In the genomic region with DNA sequence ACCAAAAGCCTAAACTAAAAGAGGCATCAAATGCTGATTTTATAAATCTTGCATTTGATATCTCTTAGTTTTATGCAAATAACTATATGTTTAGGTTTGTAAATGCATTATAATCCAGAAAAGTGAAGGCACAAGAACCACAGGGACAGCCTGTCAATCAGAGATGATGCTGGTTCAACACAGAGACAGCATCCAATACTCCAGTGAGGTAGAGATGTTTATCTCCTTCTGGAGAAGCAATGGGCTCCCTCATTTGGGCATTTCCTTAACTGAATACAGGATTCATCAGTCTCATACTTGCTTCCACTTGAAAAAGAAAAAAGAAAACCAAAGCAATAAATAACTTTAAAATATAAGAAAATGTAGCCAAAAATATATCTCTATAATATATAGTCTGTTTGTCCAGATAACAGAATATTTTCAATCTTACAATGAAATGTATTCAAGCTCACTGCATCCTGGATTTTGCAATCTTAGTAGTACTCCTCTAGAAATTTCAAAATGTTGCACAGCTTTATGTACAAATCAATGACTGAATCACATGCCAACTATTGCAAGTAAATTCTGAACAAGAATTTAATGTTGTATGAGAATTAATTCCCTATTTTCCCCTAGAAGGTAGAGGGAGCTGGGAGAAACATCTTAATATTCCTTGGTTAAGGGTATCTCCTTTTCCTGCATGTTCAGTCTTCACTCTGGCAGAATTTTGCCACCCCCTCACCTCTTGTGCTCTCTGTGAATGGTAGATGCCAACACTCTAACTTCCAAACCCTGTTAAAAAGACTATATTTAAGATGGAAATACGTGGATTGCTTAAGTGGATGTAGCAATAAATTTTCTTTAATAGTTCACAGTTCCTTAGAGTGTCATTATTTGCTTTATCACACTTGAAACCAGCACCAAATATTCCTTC, we compare ENCODE assay signal across 3 cellular contexts.
TF ChIP-seq lines count a peak whose summit lies in the region.

No MANE protein-coding gene starts in this region.

TF ChIP-seq in SK-N-SH treated with all-trans-retinoic acid at 6 μM for 48 hours, 23 proteins besides CTCF, POLR2A, EP300 and RAD21 (continues in another document):
- TF ChIP-seq RARB (CRISPR knock-in tag; IDR thresholded peaks at IDR 0.05) (no peak), ZC3H10 (CRISPR knock-in tag; IDR thresholded peaks at IDR 0.05) (no peak), GLIS3 (CRISPR knock-in tag; IDR thresholded peaks at IDR 0.05) (no peak), ZNF8 (CRISPR knock-in tag; IDR thresholded peaks at IDR 0.05) (no peak), OSR1 (CRISPR knock-in tag; IDR thresholded peaks at IDR 0.05) (no peak), ZNF565 (CRISPR knock-in tag; conservative IDR thresholded peaks at IDR 0.05; ENCODE audit: low read depth) (no peak), SNAI2 (CRISPR knock-in tag; IDR thresholded peaks at IDR 0.05) (no peak), ISL1 (CRISPR knock-in tag; IDR thresholded peaks at IDR 0.05) (no peak), TCF4 (CRISPR knock-in tag; IDR thresholded peaks at IDR 0.05; ENCODE audit: borderline replicate concordance) (no peak)
- TF ChIP-seq, protein P1, sequence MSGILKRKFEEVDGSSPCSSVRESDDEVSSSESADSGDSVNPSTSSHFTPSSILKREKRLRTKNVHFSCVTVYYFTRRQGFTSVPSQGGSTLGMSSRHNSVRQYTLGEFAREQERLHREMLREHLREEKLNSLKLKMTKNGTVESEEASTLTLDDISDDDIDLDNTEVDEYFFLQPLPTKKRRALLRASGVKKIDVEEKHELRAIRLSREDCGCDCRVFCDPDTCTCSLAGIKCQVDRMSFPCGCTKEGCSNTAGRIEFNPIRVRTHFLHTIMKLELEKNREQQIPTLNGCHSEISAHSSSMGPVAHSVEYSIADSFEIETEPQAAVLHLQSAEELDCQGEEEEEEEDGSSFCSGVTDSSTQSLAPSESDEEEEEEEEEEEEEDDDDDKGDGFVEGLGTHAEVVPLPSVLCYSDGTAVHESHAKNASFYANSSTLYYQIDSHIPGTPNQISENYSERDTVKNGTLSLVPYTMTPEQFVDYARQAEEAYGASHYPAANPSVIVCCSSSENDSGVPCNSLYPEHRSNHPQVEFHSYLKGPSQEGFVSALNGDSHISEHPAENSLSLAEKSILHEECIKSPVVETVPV (CRISPR knock-in tag; IDR thresholded peaks at IDR 0.05), result no peak
- TF ChIP-seq, protein P2, sequence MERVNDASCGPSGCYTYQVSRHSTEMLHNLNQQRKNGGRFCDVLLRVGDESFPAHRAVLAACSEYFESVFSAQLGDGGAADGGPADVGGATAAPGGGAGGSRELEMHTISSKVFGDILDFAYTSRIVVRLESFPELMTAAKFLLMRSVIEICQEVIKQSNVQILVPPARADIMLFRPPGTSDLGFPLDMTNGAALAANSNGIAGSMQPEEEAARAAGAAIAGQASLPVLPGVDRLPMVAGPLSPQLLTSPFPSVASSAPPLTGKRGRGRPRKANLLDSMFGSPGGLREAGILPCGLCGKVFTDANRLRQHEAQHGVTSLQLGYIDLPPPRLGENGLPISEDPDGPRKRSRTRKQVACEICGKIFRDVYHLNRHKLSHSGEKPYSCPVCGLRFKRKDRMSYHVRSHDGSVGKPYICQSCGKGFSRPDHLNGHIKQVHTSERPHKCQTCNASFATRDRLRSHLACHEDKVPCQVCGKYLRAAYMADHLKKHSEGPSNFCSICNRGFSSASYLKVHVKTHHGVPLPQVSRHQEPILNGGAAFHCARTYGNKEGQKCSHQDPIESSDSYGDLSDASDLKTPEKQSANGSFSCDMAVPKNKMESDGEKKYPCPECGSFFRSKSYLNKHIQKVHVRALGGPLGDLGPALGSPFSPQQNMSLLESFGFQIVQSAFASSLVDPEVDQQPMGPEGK (CRISPR knock-in tag; IDR thresholded peaks at IDR 0.05; ENCODE audit: borderline replicate concordance), result no peak

TF ChIP-seq in SK-N-SH, 30 proteins besides CTCF, POLR2A, EP300 and RAD21:
- TF ChIP-seq TEAD4 (IDR thresholded peaks at IDR 0.05; ENCODE audit: borderline replicate concordance, insufficient read depth) (no peak), NRF1 (IDR thresholded peaks at IDR 0.05; ENCODE audit: low read depth, low read length) (no peak), SMC3 (IDR thresholded peaks at IDR 0.05; ENCODE audit: low read depth, low read length) (no peak), SIN3A (IDR thresholded peaks at IDR 0.05; ENCODE audit: borderline replicate concordance, low read depth, low read length) (no peak), CHD2 (IDR thresholded peaks at IDR 0.05; ENCODE audit: low read length, partially characterized antibody) (no peak), NFIC (IDR thresholded peaks at IDR 0.05; ENCODE audit: borderline replicate concordance) (no peak), ZBTB33 (IDR thresholded peaks at IDR 0.05; ENCODE audit: borderline replicate concordance, low read depth) (no peak), MXI1 (IDR thresholded peaks at IDR 0.05; ENCODE audit: low read depth, low read length) (no peak), GABPA (IDR thresholded peaks at IDR 0.05; ENCODE audit: low read depth) (no peak), ELF1 (IDR thresholded peaks at IDR 0.05) (no peak), TAF1 (IDR thresholded peaks at IDR 0.05; ENCODE audit: borderline replicate concordance, low read depth, low read length) (no peak), PBX3 (IDR thresholded peaks at IDR 0.05) (no peak), FOXM1 (IDR thresholded peaks at IDR 0.05; ENCODE audit: low read depth) (no peak), YY1 (IDR thresholded peaks at IDR 0.05; ENCODE audit: low read depth) (no peak)
- TF ChIP-seq, protein P3, sequence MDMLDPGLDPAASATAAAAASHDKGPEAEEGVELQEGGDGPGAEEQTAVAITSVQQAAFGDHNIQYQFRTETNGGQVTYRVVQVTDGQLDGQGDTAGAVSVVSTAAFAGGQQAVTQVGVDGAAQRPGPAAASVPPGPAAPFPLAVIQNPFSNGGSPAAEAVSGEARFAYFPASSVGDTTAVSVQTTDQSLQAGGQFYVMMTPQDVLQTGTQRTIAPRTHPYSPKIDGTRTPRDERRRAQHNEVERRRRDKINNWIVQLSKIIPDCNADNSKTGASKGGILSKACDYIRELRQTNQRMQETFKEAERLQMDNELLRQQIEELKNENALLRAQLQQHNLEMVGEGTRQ (IDR thresholded peaks at IDR 0.05; ENCODE audit: borderline replicate concordance, low read depth, low read length), result no peak

TF ChIP-seq in HepG2, 621 proteins besides CTCF, POLR2A, EP300 and RAD21:
- TF ChIP-seq, protein P4, sequence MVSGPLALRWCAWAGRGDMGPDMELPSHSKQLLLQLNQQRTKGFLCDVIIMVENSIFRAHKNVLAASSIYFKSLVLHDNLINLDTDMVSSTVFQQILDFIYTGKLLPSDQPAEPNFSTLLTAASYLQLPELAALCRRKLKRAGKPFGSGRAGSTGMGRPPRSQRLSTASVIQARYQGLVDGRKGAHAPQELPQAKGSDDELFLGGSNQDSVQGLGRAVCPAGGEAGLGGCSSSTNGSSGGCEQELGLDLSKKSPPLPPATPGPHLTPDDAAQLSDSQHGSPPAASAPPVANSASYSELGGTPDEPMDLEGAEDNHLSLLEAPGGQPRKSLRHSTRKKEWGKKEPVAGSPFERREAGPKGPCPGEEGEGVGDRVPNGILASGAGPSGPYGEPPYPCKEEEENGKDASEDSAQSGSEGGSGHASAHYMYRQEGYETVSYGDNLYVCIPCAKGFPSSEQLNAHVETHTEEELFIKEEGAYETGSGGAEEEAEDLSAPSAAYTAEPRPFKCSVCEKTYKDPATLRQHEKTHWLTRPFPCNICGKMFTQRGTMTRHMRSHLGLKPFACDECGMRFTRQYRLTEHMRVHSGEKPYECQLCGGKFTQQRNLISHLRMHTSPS (CRISPR knock-in tag; IDR thresholded peaks at IDR 0.05; ENCODE audit: low read depth), result no peak
- TF ChIP-seq ARNT (IDR thresholded peaks at IDR 0.05) (no peak), ZNF234 (CRISPR knock-in tag; conservative IDR thresholded peaks at IDR 0.05) (no peak), ZNF792 (CRISPR knock-in tag; IDR thresholded peaks at IDR 0.05) (no peak), PHF5A (CRISPR knock-in tag; IDR thresholded peaks at IDR 0.05; ENCODE audit: low read depth, unreplicated experiment) (no peak), ZNF563 (CRISPR knock-in tag; IDR thresholded peaks at IDR 0.05) (no peak), SIX1 (CRISPR knock-in tag; IDR thresholded peaks at IDR 0.05; ENCODE audit: borderline replicate concordance) (no peak), ZSCAN22 (CRISPR knock-in tag; IDR thresholded peaks at IDR 0.05) (no peak), MTF1 (CRISPR knock-in tag; IDR thresholded peaks at IDR 0.05) (no peak), IRF2 (CRISPR knock-in tag; IDR thresholded peaks at IDR 0.05) (no peak), DMTF1 (CRISPR knock-in tag; IDR thresholded peaks at IDR 0.05) (no peak), HOXA3 (CRISPR knock-in tag; IDR thresholded peaks at IDR 0.05) (no peak)
- TF ChIP-seq, protein P5, sequence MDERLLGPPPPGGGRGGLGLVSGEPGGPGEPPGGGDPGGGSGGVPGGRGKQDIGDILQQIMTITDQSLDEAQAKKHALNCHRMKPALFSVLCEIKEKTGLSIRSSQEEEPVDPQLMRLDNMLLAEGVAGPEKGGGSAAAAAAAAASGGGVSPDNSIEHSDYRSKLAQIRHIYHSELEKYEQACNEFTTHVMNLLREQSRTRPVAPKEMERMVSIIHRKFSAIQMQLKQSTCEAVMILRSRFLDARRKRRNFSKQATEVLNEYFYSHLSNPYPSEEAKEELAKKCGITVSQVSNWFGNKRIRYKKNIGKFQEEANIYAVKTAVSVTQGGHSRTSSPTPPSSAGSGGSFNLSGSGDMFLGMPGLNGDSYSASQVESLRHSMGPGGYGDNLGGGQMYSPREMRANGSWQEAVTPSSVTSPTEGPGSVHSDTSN (CRISPR knock-in tag; IDR thresholded peaks at IDR 0.05), result no peak
- TF ChIP-seq, protein P6, sequence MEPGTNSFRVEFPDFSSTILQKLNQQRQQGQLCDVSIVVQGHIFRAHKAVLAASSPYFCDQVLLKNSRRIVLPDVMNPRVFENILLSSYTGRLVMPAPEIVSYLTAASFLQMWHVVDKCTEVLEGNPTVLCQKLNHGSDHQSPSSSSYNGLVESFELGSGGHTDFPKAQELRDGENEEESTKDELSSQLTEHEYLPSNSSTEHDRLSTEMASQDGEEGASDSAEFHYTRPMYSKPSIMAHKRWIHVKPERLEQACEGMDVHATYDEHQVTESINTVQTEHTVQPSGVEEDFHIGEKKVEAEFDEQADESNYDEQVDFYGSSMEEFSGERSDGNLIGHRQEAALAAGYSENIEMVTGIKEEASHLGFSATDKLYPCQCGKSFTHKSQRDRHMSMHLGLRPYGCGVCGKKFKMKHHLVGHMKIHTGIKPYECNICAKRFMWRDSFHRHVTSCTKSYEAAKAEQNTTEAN (CRISPR knock-in tag; conservative IDR thresholded peaks at IDR 0.05), result no peak
TF ChIP-seq in HepG2: peak in this region for 0.
